In genomic region chr12:42059127-42059526, GRCh38 we compare ENCODE assay signal across 34 cellular contexts.
DNase-seq lines count a peak whose midpoint lies in the region; ATAC-seq, FAIRE-seq and TF ChIP-seq lines count a peak whose summit lies in the region.
"Had no signal": no experiment of that assay in that cellular context is flagged by ENCODE, and none has a peak within 500 bp of the region (broad histone marks: within the 10 kb centered on the region; RNA-seq: fewer than 3 reads in every experiment).

No MANE protein-coding gene starts in this region.

- H4K8ac ChIP-seq in IMR-90 (ENCODE audit: low read depth in 2 of 2, low read length in 2 of 2), result no peak overlapping the region

- TF ChIP-seq POLR2A in HepG2 (IDR thresholded peaks at IDR 0.05; ENCODE audit: insufficient read depth in 1 of 2, low read depth in 2 of 2, low read length in 2 of 2), result no peak
- no peak for TF ChIP-seq POLR2A in right lobe of liver (IDR thresholded peaks at IDR 0.05)
- TF ChIP-seq POLR2A in A549 (IDR thresholded peaks at IDR 0.05; ENCODE audit: low read length), result no peak
- no peak for TF ChIP-seq POLR2A in IMR-90 (IDR thresholded peaks at IDR 0.05; ENCODE audit: low read depth, low read length)
- TF ChIP-seq POLR2A in K562 (conservative IDR thresholded peaks at IDR 0.05), result no peak
- no peak for TF ChIP-seq POLR2A in testis (IDR thresholded peaks at IDR 0.05)

- no peak overlapping the region for H2BK120ac ChIP-seq in IMR-90 (ENCODE audit: low read depth, low read length)

- H3K27me3 ChIP-seq in HepG2 (ENCODE audit: control insufficient read depth in 1 of 2, insufficient read depth in 2 of 2, low read length in 2 of 2), result no peaks in the 10 kb centered on the region
- no peaks in the 10 kb centered on the region for H3K27me3 ChIP-seq in right lobe of liver
- H3K27me3 ChIP-seq in IMR-90 (ENCODE audit: control insufficient read depth, insufficient read depth, low read length), result no peaks in the 10 kb centered on the region
- H3K27me3 ChIP-seq in K562 (ENCODE audit: control insufficient read depth in 2 of 2, insufficient read depth in 2 of 2, low read length in 2 of 2), result no peaks in the 10 kb centered on the region; a peak in 1 of 5 replicates
- no peaks in the 10 kb centered on the region for H3K27me3 ChIP-seq in testis
- H3K27me3 ChIP-seq: BE2C; BLaER1; BLaER1 treated with 17β-estradiol and CSF1 and Interleukin-3, amounts not matched to agents 10 nM and 100 nM had no signal

- no peak overlapping the region for H2AK5ac ChIP-seq in IMR-90 (ENCODE audit: low read depth, low read length)

- TF ChIP-seq RAD21 in HepG2 (CRISPR knock-in tag; IDR thresholded peaks at IDR 0.05), result no peak
- TF ChIP-seq RAD21 in A549 (conservative IDR thresholded peaks at IDR 0.05 in 1 of 2, IDR thresholded peaks at IDR 0.05 in 1 of 2), result no peak
- no peak for TF ChIP-seq RAD21 in IMR-90 (IDR thresholded peaks at IDR 0.05; ENCODE audit: low read length)
- TF ChIP-seq RAD21 in K562 (CRISPR knock-in tag; conservative IDR thresholded peaks at IDR 0.05 in 1 of 2, IDR thresholded peaks at IDR 0.05 in 1 of 2), result no peak

- TF ChIP-seq CTCF in HepG2 (CRISPR knock-in tag; IDR thresholded peaks at IDR 0.05), result no peak
- no peak for TF ChIP-seq CTCF in right lobe of liver (IDR thresholded peaks at IDR 0.05)
- no peak for TF ChIP-seq CTCF in A549 (IDR thresholded peaks at IDR 0.05)
- no peak for TF ChIP-seq CTCF in IMR-90 (conservative IDR thresholded peaks at IDR 0.05; ENCODE audit: low read depth, low read length)
- no peak for TF ChIP-seq CTCF in K562 (IDR thresholded peaks at IDR 0.05 in 2 of 3, conservative IDR thresholded peaks at IDR 0.05 in 1 of 3; ENCODE audit: insufficient read depth in 2 of 3, low read depth in 1 of 3, low read length in 3 of 3)
- no peak for TF ChIP-seq CTCF in testis (IDR thresholded peaks at IDR 0.05)

- H3K79me1 ChIP-seq in IMR-90 (ENCODE audit: low read depth in 1 of 2, low read length in 2 of 2), result no peaks in the 10 kb centered on the region

- FAIRE-seq in HepG2 (lab: Jason Lieb, UNC) (no peak), A549 (lab: Jason Lieb, UNC) (no peak), K562 (lab: Jason Lieb, UNC) (no peak)
- FAIRE-seq: A204.1, D721Med had no signal

- H3K4ac ChIP-seq in IMR-90 (ENCODE audit: low read depth, low read length), result no peak overlapping the region

- H2BK5ac ChIP-seq in IMR-90 (ENCODE audit: low read depth, low read length, poor library complexity, severe bottlenecking), result no peak overlapping the region

- H3K9me1 ChIP-seq in IMR-90 (ENCODE audit: insufficient read depth, low read length) (no peaks in the 10 kb centered on the region), K562 (ENCODE audit: control insufficient read depth, insufficient read depth, low read length) (no peaks in the 10 kb centered on the region)

- no peak overlapping the region for H2BK20ac ChIP-seq in IMR-90 (ENCODE audit: low read depth, low read length)

- H4K5ac ChIP-seq in IMR-90 (ENCODE audit: low read depth, low read length), result no peak overlapping the region

- H3K18ac ChIP-seq in IMR-90 (ENCODE audit: low read depth, low read length), result no peak overlapping the region

- H3K9ac ChIP-seq in HepG2 (ENCODE audit: insufficient read depth, low read depth, low read length) (no peak overlapping the region), IMR-90 (ENCODE audit: low read depth, low read length) (no peak overlapping the region), K562 (ENCODE audit: insufficient read depth in 1 of 2, low read depth in 2 of 2, low read length in 2 of 2) (no peak overlapping the region)
- H3K9ac ChIP-seq: BLaER1; BLaER1 treated with 17β-estradiol and CSF1 and Interleukin-3, amounts not matched to agents 10 nM and 100 nM had no signal

- TF ChIP-seq EP300 in HepG2 (IDR thresholded peaks at IDR 0.05; ENCODE audit: low read depth in 2 of 2, low read length in 2 of 2) (no peak), HepG2 (CRISPR knock-in tag; IDR thresholded peaks at IDR 0.05; ENCODE audit: borderline replicate concordance) (no peak), A549 (IDR thresholded peaks at IDR 0.05) (no peak), K562 (IDR thresholded peaks at IDR 0.05; ENCODE audit: low read length) (no peak)

- H3K27ac ChIP-seq in HepG2 (ENCODE audit: extremely low read length, insufficient read depth, low read length) (no peak overlapping the region), right lobe of liver (no peak overlapping the region), A549 (no peak overlapping the region), IMR-90 (ENCODE audit: insufficient read depth, low read length) (no peak overlapping the region), K562 (ENCODE audit: extremely low read depth, low read depth, low read length) (no peak overlapping the region), testis (no peak overlapping the region)
- H3K27ac ChIP-seq: 22Rv1; BLaER1; BLaER1 treated with 17β-estradiol and CSF1 and Interleukin-3, amounts not matched to agents 10 nM and 100 nM; C4-2B had no signal

- in situ Hi-C loops in HepG2 (cut with HindIII; ENCODE audit: extremely low pct_ligation_motif_present, low pct_unique_long_range_greater_than_20kb) (no loop called here), IMR-90 (cut with MboI; ENCODE audit: low sequenced_read_pairs) (no loop called here), K562 (cut with MboI) (no loop called here)

- H3K36me3 ChIP-seq in HepG2 (replicated peaks in 1 of 2; ENCODE audit: control insufficient read depth in 1 of 2, insufficient read depth in 2 of 2, low read length in 2 of 2) (no peaks in the 10 kb centered on the region), right lobe of liver (no peaks in the 10 kb centered on the region), IMR-90 (ENCODE audit: control insufficient read depth, insufficient read depth, low read length) (no peaks in the 10 kb centered on the region), K562 (ENCODE audit: control insufficient read depth, insufficient read depth, low read length) (no peaks in the 10 kb centered on the region), testis (ENCODE audit: low read depth, missing control alignments) (no peaks in the 10 kb centered on the region)
- H3K36me3 ChIP-seq: BE2C; BLaER1; BLaER1 treated with 17β-estradiol and CSF1 and Interleukin-3, amounts not matched to agents 10 nM and 100 nM had no signal

- no peak overlapping the region for H3K56ac ChIP-seq in IMR-90 (ENCODE audit: extremely low read depth, insufficient read depth, low read length)

- H3K14ac ChIP-seq in IMR-90 (replicated peaks; ENCODE audit: low read depth, low read length), result no peak overlapping the region

- no peak overlapping the region for H3K4me2 ChIP-seq in HepG2 (ENCODE audit: low read depth, low read length)
- H3K4me2 ChIP-seq in A549, result no peak overlapping the region
- H3K4me2 ChIP-seq in IMR-90 (ENCODE audit: low read depth, low read length), result no peak overlapping the region
- no peak overlapping the region for H3K4me2 ChIP-seq in K562 (ENCODE audit: insufficient read depth, low read length)
- H3K4me2 ChIP-seq: BLaER1; BLaER1 treated with 17β-estradiol and CSF1 and Interleukin-3, amounts not matched to agents 10 nM and 100 nM had no signal

- DNase-seq in HepG2 (ENCODE audit: low spot score) (no peak), right lobe of liver (no peak), A549 (ENCODE audit: low read depth in 1 of 2, low spot score in 1 of 2) (no peak), IMR-90 (no peak), K562 (ENCODE audit: extremely low read depth in 1 of 4, low spot score in 3 of 4) (no peak), retina (no peak), testis (no peak)
- DNase-seq: 8988T; ACHN; AML-193; BE2C; C1 segment of cervical spinal cord; Caco-2; Calu3; CD4-positive, alpha-beta memory T cell; CD4-positive, alpha-beta T cell; CD4-positive, CD25-positive, alpha-beta regulatory T cell; CD8-positive, alpha-beta memory T cell; CD8-positive, alpha-beta T cell; COR-L47; DMS 273 treated with DMSO at 0.1 percent for 48 hours; DMS153; DMS53; DMS79; DMS79 treated with DMSO at 0.1 percent for 48 hours; DND-41; EL had no signal

- intact Hi-C loops in HepG2 (cut with micrococcal nuclease; ENCODE audit: unreplicated experiment), result no loop called here
- intact Hi-C loops in right lobe of liver (cut with DNase I), result no loop called here
- intact Hi-C loops in IMR-90 (cut with micrococcal nuclease), result no loop called here
- intact Hi-C loops in K562 (cut with micrococcal nuclease), result no loop called here
- intact Hi-C loops in testis (cut with DNase I; ENCODE audit: low total_unique reads), result no loop called here

- no peak overlapping the region for H2AK9ac ChIP-seq in IMR-90 (replicated peaks; ENCODE audit: low read depth, low read length, poor library complexity)

- CTCF ChIA-PET in HepG2 (lab: Yijun Ruan, JAX; ENCODE audit: low intra/inter-chr PET ratio, low total read pairs), result no interaction called here
- CTCF ChIA-PET in A549 (lab: Yijun Ruan, JAX), result interaction anchor here (0.6 kb wide), 1 partner anchor 35 kb away, joined by 3 read pairs; no protein-coding TSS in a partner anchor
- CTCF ChIA-PET in IMR-90 (lab: Yijun Ruan, JAX), result interaction anchor here (0.6 kb wide), 1 partner anchor 656 kb away, joined by 3 read pairs; no protein-coding TSS in a partner anchor
- CTCF ChIA-PET in K562 (lab: Yijun Ruan, JAX; ENCODE audit: low intra/inter-chr PET ratio), result interaction anchor here (0.6 kb wide), 1 partner anchor 90 kb away, joined by 3 read pairs; no protein-coding TSS in a partner anchor

- no peak overlapping the region for H2BK15ac ChIP-seq in IMR-90 (ENCODE audit: low read depth, low read length)

- H3K23ac ChIP-seq in IMR-90 (ENCODE audit: low read depth, low read length), result no peak overlapping the region

- BruUV-seq in HepG2 (replicated peaks; lab: Mats Ljungman, UMichigan), result no TSS peak
- BruUV-seq in IMR-90 (replicated peaks; lab: Mats Ljungman, UMichigan), result no TSS peak
- no TSS peak for BruUV-seq in K562 (replicated peaks; lab: Mats Ljungman, UMichigan)

- no peak overlapping the region for H2AFZ ChIP-seq in HepG2 (ENCODE audit: low read length)
- no peak overlapping the region for H2AFZ ChIP-seq in IMR-90 (replicated peaks; ENCODE audit: low read length, poor library complexity)
- H2AFZ ChIP-seq in K562 (ENCODE audit: low read depth, low read length), result no peak overlapping the region

- H4K20me1 ChIP-seq in HepG2 (ENCODE audit: insufficient read depth, low read length) (no peaks in the 10 kb centered on the region), IMR-90 (ENCODE audit: insufficient read depth, low read length) (no peaks in the 10 kb centered on the region), K562 (replicated peaks; ENCODE audit: control insufficient read depth, insufficient read depth, low read length) (no peaks in the 10 kb centered on the region)
- H4K20me1 ChIP-seq: BLaER1; BLaER1 treated with 17β-estradiol and CSF1 and Interleukin-3, amounts not matched to agents 10 nM and 100 nM had no signal

- H3K79me2 ChIP-seq in HepG2 (ENCODE audit: insufficient read depth, low read length) (no peaks in the 10 kb centered on the region), K562 (ENCODE audit: control insufficient read depth, insufficient read depth, low read length) (no peaks in the 10 kb centered on the region)

- H3K4me3 ChIP-seq in HepG2 (replicated peaks in 1 of 3; ENCODE audit: insufficient read depth in 1 of 3, low read depth in 2 of 3, low read length in 3 of 3) (no peak overlapping the region), right lobe of liver (no peak overlapping the region), A549 (no peak overlapping the region), IMR-90 (ENCODE audit: insufficient read depth, low read depth, low read length) (no peak overlapping the region), K562 (no peak overlapping the region), testis (no peak overlapping the region)
- H3K4me3 ChIP-seq: BLaER1; BLaER1 treated with 17β-estradiol and CSF1 and Interleukin-3, amounts not matched to agents 10 nM and 100 nM had no signal

- dilution Hi-C loops in IMR-90 (cut with HindIII; ENCODE audit: low sequenced_read_pairs, unreplicated experiment), result no loop called here

- H4K91ac ChIP-seq in IMR-90 (ENCODE audit: insufficient read depth, low read depth, low read length), result no peak overlapping the region

- H3K4me1 ChIP-seq in HepG2 (ENCODE audit: insufficient read depth, low read length), result no peaks in the 10 kb centered on the region
- H3K4me1 ChIP-seq in right lobe of liver, result no peaks in the 10 kb centered on the region
- H3K4me1 ChIP-seq in A549, result no peaks in the 10 kb centered on the region
- H3K4me1 ChIP-seq in IMR-90 (ENCODE audit: control insufficient read depth, insufficient read depth, low read length), result no peaks in the 10 kb centered on the region
- no peaks in the 10 kb centered on the region for H3K4me1 ChIP-seq in K562 (replicated peaks in 1 of 2; ENCODE audit: control insufficient read depth in 2 of 2, insufficient read depth in 2 of 2, low read length in 2 of 2)
- no peaks in the 10 kb centered on the region for H3K4me1 ChIP-seq in testis
- H3K4me1 ChIP-seq: BE2C, BLaER1, Caco-2 had no signal

- ATAC-seq in HepG2 (no peak), right lobe of liver (no peak), A549 (no peak), IMR-90 (ENCODE audit: low read depth) (no peak), K562 (no peak), HG03439 (IDR thresholded peaks at IDR 0.05; ENCODE audit: unreplicated experiment) (no peak)
- ATAC-seq: CD8-positive, alpha-beta T cell had no signal

- no peaks in the 10 kb centered on the region for H3K9me3 ChIP-seq in HepG2 (ENCODE audit: low read length)
- no peaks in the 10 kb centered on the region for H3K9me3 ChIP-seq in right lobe of liver
- no peaks in the 10 kb centered on the region for H3K9me3 ChIP-seq in A549
- no peaks in the 10 kb centered on the region for H3K9me3 ChIP-seq in IMR-90 (ENCODE audit: control insufficient read depth, insufficient read depth, low read length)
- H3K9me3 ChIP-seq in K562 (replicated peaks; ENCODE audit: control insufficient read depth, insufficient read depth, low read depth, low read length), result no peaks in the 10 kb centered on the region
- no peaks in the 10 kb centered on the region for H3K9me3 ChIP-seq in testis
- H3K9me3 ChIP-seq: BE2C, Caco-2 had no signal

- POLR2A ChIA-PET in HepG2 (lab: Yijun Ruan, JAX), result no interaction called here
- POLR2A ChIA-PET in A549 (lab: Yijun Ruan, JAX), result no interaction called here
- POLR2A ChIA-PET in IMR-90 (lab: Charles Lee; ENCODE audit: unreplicated experiment), result no interaction called here
- POLR2A ChIA-PET in K562 (lab: Yijun Ruan, JAX), result no interaction called here

Comparison
In these comparisons a context has a peak if more than half of its experiments do, and no peak if none do; other contexts are left out.
1. Of the 241 proteins assayed by ChIP-seq in both HepG2 and K562: peak only in HepG2: MAFF and MAFK; only in K562: none; in both: none; in neither: 239.